Comparison of ENCODE assay signal across 1 cellular context in genomic region chr19:2552859-2553258, GRCh38.
TF ChIP-seq lines count a peak whose summit lies in the region.

No MANE protein-coding gene starts in this region.

TF ChIP-seq in IMR-90, 13 proteins besides CTCF, POLR2A, EP300 and RAD21:
- TF ChIP-seq ELK1 (IDR thresholded peaks at IDR 0.05; ENCODE audit: borderline replicate concordance, low read depth, low read length) (no peak), MAZ (IDR thresholded peaks at IDR 0.05; ENCODE audit: borderline replicate concordance, low read depth, low read length) (no peak), SMC3 (IDR thresholded peaks at IDR 0.05; ENCODE audit: low read depth, low read length) (no peak), RFX5 (IDR thresholded peaks at IDR 0.05; ENCODE audit: low read depth, low read length) (no peak), NFE2L2 (IDR thresholded peaks at IDR 0.05; ENCODE audit: low read depth, low read length) (no peak), RCOR1 (IDR thresholded peaks at IDR 0.05; ENCODE audit: insufficient replicate concordance, low read length) (no peak), FOS (IDR thresholded peaks at IDR 0.05; ENCODE audit: low read depth, low read length) (no peak), MXI1 (IDR thresholded peaks at IDR 0.05; ENCODE audit: borderline replicate concordance, low read depth, low read length) (no peak), MAFK (IDR thresholded peaks at IDR 0.05; ENCODE audit: low read depth, low read length) (no peak), CHD1 (IDR thresholded peaks at IDR 0.05; ENCODE audit: low read depth, low read length) (no peak), USF2 (IDR thresholded peaks at IDR 0.05; ENCODE audit: low read depth, low read length) (no peak), CEBPB (IDR thresholded peaks at IDR 0.05; ENCODE audit: low read depth, low read length) (no peak), BHLHE40 (IDR thresholded peaks at IDR 0.05; ENCODE audit: low read depth, low read length) (no peak)
